Comparison of ENCODE assay signal across 20 cellular contexts in the genomic region with DNA sequence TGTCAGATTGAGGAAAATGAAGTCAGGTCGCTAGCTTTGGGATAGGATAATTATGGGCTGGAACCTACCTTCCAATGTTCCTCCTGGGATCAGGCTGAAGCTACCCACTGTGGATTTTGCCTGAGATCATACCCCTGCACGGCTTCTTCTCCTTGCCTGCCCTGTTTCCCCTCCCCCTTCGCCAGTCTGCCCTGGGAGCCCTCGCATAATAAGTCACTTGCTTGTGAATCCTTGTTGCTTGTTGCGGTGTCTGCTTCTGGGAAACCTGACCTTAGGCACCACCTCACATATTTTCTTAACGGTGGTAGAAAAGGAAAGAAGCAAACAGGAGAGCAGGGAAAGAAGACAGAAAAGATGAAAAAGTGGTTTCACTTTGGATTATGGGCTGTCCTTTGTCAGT. TPM values are rescaled to one million over a fixed set of nuclear protein-coding genes. Genes with fewer than 3 reads are reported as not detected.
DNase-seq lines count a peak whose midpoint lies in the region; ATAC-seq and TF ChIP-seq lines count a peak whose summit lies in the region.
"Had no signal": no experiment of that assay in that cellular context is flagged by ENCODE, and none has a peak within 500 bp of the region (broad histone marks: within the 10 kb centered on the region; RNA-seq: fewer than 3 reads in every experiment).

No MANE protein-coding gene starts in this region.

- H3K9ac ChIP-seq in MM.1S (ENCODE audit: low read length), result no peak overlapping the region

- peaks cover 7% of the 10 kb centered on the region for H3K9me3 Mint-ChIP-seq in progenitor cell of endocrine pancreas (ENCODE audit: low read depth)
- H3K9me3 Mint-ChIP-seq: dendritic cell treated with granulocyte-macrophage colony-stimulating factor and Interleukin-4, amounts not matched to agents 40 ng/mL and 50 ng/mL, for 4 days had no signal

- CTCF ChIA-PET in AG04449 (lab: Yijun Ruan, JAX), result interaction anchor here (0.9 to 1.4 kb wide), 3 partner anchors 20 to 225 kb away, joined by 3 to 4 read pairs (median 4); no protein-coding TSS in a partner anchor

- no peaks in the 10 kb centered on the region for H4K20me1 ChIP-seq in MM.1S (ENCODE audit: insufficient read depth, low read length)

- H3K9me3 ChIP-seq in MM.1S (replicated peaks; ENCODE audit: insufficient read depth, low read length) (no peaks in the 10 kb centered on the region), neuron (ENCODE audit: low read length) (peaks cover 4% of the 10 kb centered on the region)
- H3K9me3 ChIP-seq: thyroid gland had no signal

- DNase-seq in AG04449 (ENCODE audit: low read depth, low spot score) (no peak), MM.1S (no peak), fibroblast of the aortic adventitia (ENCODE audit: low read depth) (no peak), progenitor cell of endocrine pancreas (ENCODE audit: low spot score, unreplicated experiment) (no peak)
- no peak for DNase-seq in activated CD4-positive, alpha-beta T cell treated with anti-CD3 and anti-CD28 coated beads, Interleukin-2, amount 50 U/mL, for 48 hours
- DNase-seq in activated naive CD4-positive, alpha-beta T cell (lab: John Stamatoyannopoulos, UW), result no peak
- DNase-seq: activated CD4-positive, CD25-positive, alpha-beta regulatory T cell; activated effector memory CD4-positive, alpha-beta T cell treated with Interleukin-2 at 50 U/mL for 16 hours; anterior cingulate cortex; heart right ventricle; NCI-H1092 treated with DMSO at 0.1 percent for 48 hours; NCI-H2171 treated with DMSO at 0.1 percent for 48 hours; stimulated activated CD4-positive, alpha-beta T cell treated with anti-CD3 and anti-CD28 coated beads, Interleukin-2, amount 100 ng/mL, for 48 hours; thyroid gland had no signal

- H3K4me1 ChIP-seq in MM.1S (ENCODE audit: low read length) (no peaks in the 10 kb centered on the region), neuron (ENCODE audit: insufficient read depth, low read length) (peaks cover 10% of the 10 kb centered on the region)

- H3K36me3 Mint-ChIP-seq in progenitor cell of endocrine pancreas (ENCODE audit: insufficient read depth), result no peaks in the 10 kb centered on the region

- no peaks in the 10 kb centered on the region for H3K36me3 ChIP-seq in MM.1S (replicated peaks; ENCODE audit: insufficient read depth, low read length)
- no peaks in the 10 kb centered on the region for H3K36me3 ChIP-seq in neuron (ENCODE audit: insufficient read depth, low read length)
- H3K36me3 ChIP-seq: heart right ventricle, thyroid gland had no signal

- TF ChIP-seq CTCF in AG04449 (IDR thresholded peaks at IDR 0.05; ENCODE audit: insufficient read depth, low read length, missing control alignments), result no peak
- TF ChIP-seq CTCF in MM.1S (IDR thresholded peaks at IDR 0.05; ENCODE audit: low read length), result no peak
- TF ChIP-seq CTCF in fibroblast of the aortic adventitia (IDR thresholded peaks at IDR 0.05; ENCODE audit: insufficient read depth, low read length), result no peak
- no peak for TF ChIP-seq CTCF in progenitor cell of endocrine pancreas (IDR thresholded peaks at IDR 0.05; ENCODE audit: unreplicated experiment)

- peak overlapping the region; percentile 21; the same call in 1 of the 2 replicates for H3K4me2 ChIP-seq in MM.1S (ENCODE audit: low read depth, low read length)

- H3K4me1 Mint-ChIP-seq in progenitor cell of endocrine pancreas (ENCODE audit: low read depth), result peaks cover 2% of the 10 kb centered on the region

- no peak overlapping the region for H3K27ac ChIP-seq in MM.1S (ENCODE audit: low read length)
- H3K27ac ChIP-seq: heart right ventricle, thyroid gland had no signal

- H3K27me3 ChIP-seq in MM.1S (replicated peaks; ENCODE audit: insufficient read depth, low read length) (no peaks in the 10 kb centered on the region), neuron (ENCODE audit: insufficient read depth, low read length) (no peaks in the 10 kb centered on the region)
- H3K27me3 ChIP-seq: heart right ventricle, thyroid gland had no signal

- H3K4me3 Mint-ChIP-seq in progenitor cell of endocrine pancreas (ENCODE audit: low read depth), result no peak overlapping the region
- H3K4me3 Mint-ChIP-seq: dendritic cell treated with granulocyte-macrophage colony-stimulating factor and Interleukin-4, amounts not matched to agents 40 ng/mL and 50 ng/mL, for 4 days; T-helper 1 cell treated with Interleukin-12 subunit alpha and Interleukin-12 subunit beta and Interleukin-4 antibody, amounts not matched to agents 30 μg/mL and 1 μg/mL, for 36 hours had no signal

- no peak overlapping the region for H3K27ac Mint-ChIP-seq in progenitor cell of endocrine pancreas
- H3K27ac Mint-ChIP-seq: dendritic cell treated with granulocyte-macrophage colony-stimulating factor and Interleukin-4, amounts not matched to agents 40 ng/mL and 50 ng/mL, for 4 days; T-helper 1 cell treated with Interleukin-12 subunit alpha and Interleukin-12 subunit beta and Interleukin-4 antibody, amounts not matched to agents 30 μg/mL and 1 μg/mL, for 36 hours had no signal

- POLR2A ChIA-PET in AG04449 (lab: Yijun Ruan, JAX), result interaction anchor here (1.0 kb wide), 1 partner anchor 15 kb away, joined by 3 read pairs; no protein-coding TSS in a partner anchor

- H3K4me3 ChIP-seq in AG04449 (ENCODE audit: low read depth, low read length) (peak overlapping the region; percentile 31), MM.1S (ENCODE audit: low read length) (no peak overlapping the region), fibroblast of the aortic adventitia (ENCODE audit: low read depth, low read length) (peak overlapping the region; percentile 29), neuron (ENCODE audit: low read length) (peak overlapping the region; percentile 37)
- H3K4me3 ChIP-seq: heart right ventricle, thyroid gland had no signal

- peaks cover 8% of the 10 kb centered on the region for H3K27me3 Mint-ChIP-seq in progenitor cell of endocrine pancreas

- H3F3A ChIP-seq in MM.1S (ENCODE audit: insufficient read depth, low read length), result no peaks in the 10 kb centered on the region

- H2AFZ ChIP-seq in MM.1S (ENCODE audit: low read length), result no peak overlapping the region
- H2AFZ ChIP-seq in neuron (ENCODE audit: low read depth, low read length), result peak overlapping the region; percentile 26

- no peaks in the 10 kb centered on the region for H3K9me2 ChIP-seq in MM.1S (replicated peaks; ENCODE audit: insufficient read depth, low read length)

- no peaks in the 10 kb centered on the region for H3K79me2 ChIP-seq in MM.1S (ENCODE audit: low read length)

- ATAC-seq in HG02798 (IDR thresholded peaks at IDR 0.05; ENCODE audit: poor library complexity, unreplicated experiment), result no peak
- ATAC-seq: heart right ventricle, left lobe of liver had no signal

RNA-seq across cellular contexts. Expression of gene PMP22, which starts 13.3 kb away (rescaled TPM):
- 111 and 115 TPM in 2 replicates for total RNA-seq in fibroblast of the aortic adventitia (ENCODE audit: low replicate concordance)
- 0.93 and 1.2 TPM in 2 replicates for total RNA-seq in progenitor cell of endocrine pancreas
- total RNA-seq: A673 had no signal

Comparison
In these comparisons a context has a peak if more than half of its experiments do, and no peak if none do; other contexts are left out.
1. RNA of gene PMP22, which starts 13.3 kb away (total RNA-seq): 111 to 115 TPM in fibroblast of the aortic adventitia; 0.93 to 1.2 TPM in progenitor cell of endocrine pancreas; every median in the first group is over 10 times any median in the second.